19 cellular contexts compared by ENCODE assay signal in the genomic region with DNA sequence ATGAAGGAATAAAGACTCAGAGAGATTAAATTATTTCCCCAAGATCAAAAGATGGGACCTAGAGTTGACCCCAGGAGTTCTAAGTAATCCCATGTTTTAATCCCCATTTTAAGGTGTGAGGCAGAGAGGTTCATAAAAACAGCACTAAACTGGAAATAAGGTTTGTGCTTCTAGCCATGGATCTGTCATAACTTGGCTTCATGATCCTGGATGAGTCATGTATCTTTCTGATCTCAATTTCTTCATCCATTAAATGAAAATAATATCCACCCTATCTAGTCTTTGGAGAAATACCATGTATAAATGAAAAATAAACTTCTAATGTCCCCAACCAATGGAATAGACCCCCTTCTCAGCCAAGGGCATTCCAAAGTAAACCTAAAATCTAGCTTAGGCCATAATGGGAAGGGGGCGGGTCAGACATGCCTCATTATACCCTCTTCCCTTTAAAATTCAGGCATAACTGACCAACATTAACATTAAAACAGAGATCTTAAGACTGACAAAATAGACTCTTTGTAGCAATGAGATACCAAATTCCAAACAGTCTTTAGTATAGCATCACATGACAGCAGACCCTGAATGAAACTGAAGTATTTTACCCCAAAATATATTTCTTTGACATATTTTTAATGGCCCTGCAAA. TPM values are rescaled to one million over a fixed set of nuclear protein-coding genes. Genes with fewer than 3 reads are reported as not detected.
DNase-seq lines count a peak whose midpoint lies in the region; ATAC-seq, FAIRE-seq and TF ChIP-seq lines count a peak whose summit lies in the region.
"Had no signal": no experiment of that assay in that cellular context is flagged by ENCODE, and none has a peak within 500 bp of the region (broad histone marks: within the 10 kb centered on the region; RNA-seq: fewer than 3 reads in every experiment).

No MANE protein-coding gene starts in this region.

- H3K9me3 ChIP-seq in A549 (no peaks in the 10 kb centered on the region), esophagus squamous epithelium (no peaks in the 10 kb centered on the region)
- H3K9me3 ChIP-seq: prostate gland, SJCRH30 had no signal

- TF ChIP-seq EP300 in A549 (IDR thresholded peaks at IDR 0.05): no peak

- POLR2A ChIA-PET in A549 (lab: Yijun Ruan, JAX): no interaction called here

- H3K36me3 ChIP-seq in esophagus squamous epithelium: no peaks in the 10 kb centered on the region
- H3K36me3 ChIP-seq: prostate gland, SJCRH30 had no signal

- CTCF ChIA-PET in A549 (lab: Yijun Ruan, JAX): no interaction called here

- H3K27me3 Mint-ChIP-seq in HFFc6 (ENCODE audit: insufficient read depth): peaks cover 5% of the 10 kb centered on the region; the same call in 1 of the 2 replicates
- H3K27me3 Mint-ChIP-seq: stimulated activated naive CD8-positive, alpha-beta T cell treated with anti-CD3 and anti-CD28 coated beads, Interleukin-15, amount 100 ng/mL, for 72 hours had no signal

- H3K4me1 ChIP-seq in A549 (no peaks in the 10 kb centered on the region; the same call in 2 of the 3 replicates), esophagus squamous epithelium (no peaks in the 10 kb centered on the region)
- H3K4me1 ChIP-seq: prostate gland, SJCRH30 had no signal

- H3K36me3 Mint-ChIP-seq in HFFc6 (ENCODE audit: low read depth): no peaks in the 10 kb centered on the region
- H3K36me3 Mint-ChIP-seq: natural killer cell had no signal

- no peak for TF ChIP-seq CTCF in A549 (IDR thresholded peaks at IDR 0.05)
- TF ChIP-seq CTCF in HFFc6 (IDR thresholded peaks at IDR 0.05): no peak
- no peak for TF ChIP-seq CTCF in cardiac fibroblast (IDR thresholded peaks at IDR 0.05; ENCODE audit: low read depth, low read length)
- TF ChIP-seq CTCF in esophagus squamous epithelium (IDR thresholded peaks at IDR 0.05): no peak

- intact Hi-C loops in esophagus squamous epithelium (cut with DNase I): no loop called here

- peaks cover 9% of the 10 kb centered on the region for H3K4me1 Mint-ChIP-seq in HFFc6 (ENCODE audit: low read depth)
- H3K4me1 Mint-ChIP-seq: natural killer cell; stimulated activated naive CD8-positive, alpha-beta T cell treated with anti-CD3 and anti-CD28 coated beads, Interleukin-15, amount 100 ng/mL, for 72 hours had no signal

- no peak for FAIRE-seq in A549 (lab: Jason Lieb, UNC)
- FAIRE-seq: K562 had no signal

- WGBS in A549 (ENCODE audit: missing lambda C conversion rate): 93% methylated on average over 1 of the region's 1 CpG
- WGBS in esophagus squamous epithelium, 2 donors: 95 to 100% methylated on average over 1 of the region's 1 CpG

- no peak for TF ChIP-seq RAD21 in A549 (conservative IDR thresholded peaks at IDR 0.05 in 1 of 2, IDR thresholded peaks at IDR 0.05 in 1 of 2)

- no peak for ATAC-seq in A549
- ATAC-seq: K562; natural killer cell; stimulated activated naive CD8-positive, alpha-beta T cell treated with anti-CD3 and anti-CD28 coated beads, Interleukin-15, amount 100 ng/mL, for 72 hours had no signal

- H3K27ac Mint-ChIP-seq in HFFc6: no peak overlapping the region
- H3K27ac Mint-ChIP-seq: natural killer cell; stimulated activated naive CD8-positive, alpha-beta T cell treated with anti-CD3 and anti-CD28 coated beads, Interleukin-15, amount 100 ng/mL, for 72 hours had no signal

- no peak overlapping the region for H3K4me3 Mint-ChIP-seq in HFFc6
- H3K4me3 Mint-ChIP-seq: natural killer cell; stimulated activated naive CD8-positive, alpha-beta T cell treated with anti-CD3 and anti-CD28 coated beads, Interleukin-15, amount 100 ng/mL, for 72 hours had no signal

- H3K4me3 ChIP-seq in A549 (no peak overlapping the region), cardiac fibroblast (replicated peaks in 1 of 2; ENCODE audit: low read depth in 2 of 2, low read length in 2 of 2) (no peak overlapping the region), esophagus squamous epithelium (no peak overlapping the region)
- H3K4me3 ChIP-seq: K562, lung, prostate gland, SJCRH30 had no signal

- H3K9me3 Mint-ChIP-seq in HFFc6: no peaks in the 10 kb centered on the region
- H3K9me3 Mint-ChIP-seq: natural killer cell; stimulated activated naive CD8-positive, alpha-beta T cell treated with anti-CD3 and anti-CD28 coated beads, Interleukin-15, amount 100 ng/mL, for 72 hours had no signal

- no peaks in the 10 kb centered on the region for H3K27me3 ChIP-seq in esophagus squamous epithelium
- H3K27me3 ChIP-seq: SJCRH30 had no signal

- DNase-seq in A549 (ENCODE audit: low read depth in 1 of 2, low spot score in 1 of 2) (no peak), HFFc6 (peak; percentile 16), cardiac fibroblast (ENCODE audit: low read depth in 2 of 2) (peak; percentile 47 to 64), hepatic stellate cell (ENCODE audit: low spot score) (peak; percentile 8), foreskin melanocyte (no peak), esophagus squamous epithelium (lab: John Stamatoyannopoulos, UW) (no peak), NCI-H510A treated with DMSO at 0.1 percent for 48 hours (lab: John Stamatoyannopoulos, UW) (no peak), dermis blood vessel endothelial cell (no peak)
- DNase-seq: ACHN; activated CD4-positive, CD25-positive, alpha-beta regulatory T cell treated with anti-CD3 and anti-CD28 coated beads, Interleukin-2, amount 50 U/mL, for 72 hours; activated effector memory CD4-positive, alpha-beta T cell treated with anti-CD3 and anti-CD28 coated beads, Interleukin-2, amount 50 U/mL, for 16 hours; natural killer cell; NCI-H146; NCI-H345; SJCRH30; stimulated activated naive CD8-positive, alpha-beta T cell treated with anti-CD3 and anti-CD28 coated beads, Interleukin-15, amount 100 ng/mL, for 72 hours had no signal

- TF ChIP-seq POLR2A in A549 (IDR thresholded peaks at IDR 0.05; ENCODE audit: low read length) (no peak), esophagus squamous epithelium (IDR thresholded peaks at IDR 0.05) (no peak)

- H3K27ac ChIP-seq in A549 (no peak overlapping the region), esophagus squamous epithelium (peak overlapping the region in 1 of 4 donors; percentile 37)
- H3K27ac ChIP-seq: prostate gland, SJCRH30 had no signal

- H3K4me2 ChIP-seq in A549: no peak overlapping the region

TF ChIP-seq in A549, 52 proteins besides CTCF, POLR2A, EP300 and RAD21:
- TF ChIP-seq FOSL2 (IDR thresholded peaks at IDR 0.05) (no peak), FOSL2 (CRISPR knock-in tag; IDR thresholded peaks at IDR 0.05) (peak; percentile 58), FOXS1 (CRISPR knock-in tag; IDR thresholded peaks at IDR 0.05) (no peak)

RNA-seq across cellular contexts. Expression of gene SLC41A2, which starts 47.8 kb away (rescaled TPM):
- polyA plus RNA-seq in A549 (2011; rRNA removed) (14.6 and 17.5 TPM in 2 replicates), A549 (2017; fragmentation: RNase III; extraction: RNeasy Plus Mini Kit Qiagen cat#74134 plus additional on column Dnase treatment) (13.8 to 16.5 TPM (median 14.8 TPM) in 3 replicates)
- 2.4 and 2.6 TPM in 2 replicates for polyA plus RNA-seq in A549 (2012; cell fraction: cytosol; rRNA removed)
- polyA plus RNA-seq in A549 (2012; cell fraction: nucleus; rRNA removed): 1.5 and 2.4 TPM in 2 replicates
- polyA minus RNA-seq in A549 (2011; rRNA and poly(A)+ RNA removed): 16.4 and 18.8 TPM in 2 replicates
- total RNA-seq in HFFc6 (2021; fragmentation: NEBNext Ultra II Directional; extraction: Animal tissue kit (Norgen Biotek cat#: 25700)): 1 to 10 TPM; 6.7 to 9.4 (median 7.6) TPM
- total RNA-seq in esophagus squamous epithelium (1 to 10 TPM in 3 of 4 donors, under 1 TPM in 1; 0.61 to 7.2 (median 3.6) TPM), dermis blood vessel endothelial cell (6.7 and 19.4 TPM in 2 replicates)

Comparison
In these comparisons a context has a peak if more than half of its experiments do, and no peak if none do; other contexts are left out.
1. DNase-seq: peak in HFFc6 (single experiment), cardiac fibroblast (2 of 2) and hepatic stellate cell (single experiment); none in A549 (0 of 2), foreskin melanocyte (single experiment), esophagus squamous epithelium (single experiment), NCI-H510A treated with DMSO at 0.1 percent for 48 hours (single experiment) and dermis blood vessel endothelial cell (single experiment).